23 cellular contexts compared by ENCODE assay signal in genomic region chr2:10556271-10557140, GRCh38.
"Had no signal": no experiment of that assay in that cellular context is flagged by ENCODE, and none has a peak within 500 bp of the region (broad histone marks: within the 10 kb centered on the region; RNA-seq: fewer than 3 reads in every experiment).

No MANE protein-coding gene starts in this region.

- ATAC-seq: activated CD8-positive, alpha-beta T cell treated with anti-CD3 and anti-CD28 coated beads for 36 hours; activated T-cell treated with anti-CD3 and anti-CD28 coated beads, Interleukin-2, amount 50 U/mL, for 4 hours; K562; Panc1; Right ventricle myocardium inferior had no signal

- FAIRE-seq: K562 had no signal

- H3K27ac Mint-ChIP-seq: activated CD8-positive, alpha-beta T cell treated with anti-CD3 and anti-CD28 coated beads for 36 hours; activated naive CD8-positive, alpha-beta T cell treated with anti-CD3 and anti-CD28 coated beads for 36 hours had no signal

- DNase-seq: activated CD4-positive, alpha-beta T cell treated with anti-CD3 and anti-CD28 coated beads for 4 hours; activated CD8-positive, alpha-beta memory T cell treated with anti-CD3 and anti-CD28 coated beads, Interleukin-2, amount 50 U/mL, for 48 hours; activated CD8-positive, alpha-beta T cell treated with anti-CD3 and anti-CD28 coated beads for 36 hours; activated naive CD8-positive, alpha-beta T cell treated with anti-CD3 and anti-CD28 coated beads for 36 hours; activated T-cell treated with anti-CD3 and anti-CD28 coated beads, Interleukin-2, amount 50 U/mL, for 4 hours; brain microvascular endothelial cell; cerebellar nuclear complex; Karpas-422; MM.1S; NCI-H1105; NCI-H1436; NCI-H1694 treated with DMSO at 0.1 percent for 48 hours; NCI-H2029 treated with DMSO at 0.1 percent for 48 hours; NCI-H345; NCI-H510A; NCI-H526 treated with DMSO at 0.1 percent for 48 hours; NCI-H82; OCI-M1; RPMI8226 had no signal

- H3K36me3 ChIP-seq: brain microvascular endothelial cell, cardiac muscle cell had no signal

- H3K4me3 Mint-ChIP-seq: activated CD8-positive, alpha-beta T cell treated with anti-CD3 and anti-CD28 coated beads for 36 hours; activated naive CD8-positive, alpha-beta T cell treated with anti-CD3 and anti-CD28 coated beads for 36 hours; activated T-cell treated with anti-CD3 and anti-CD28 coated beads, Interleukin-2, amount 50 U/mL, for 4 hours had no signal

- H3K27me3 ChIP-seq: brain microvascular endothelial cell, cardiac muscle cell had no signal

- H3K4me3 ChIP-seq: cardiac muscle cell, K562 had no signal

- H3K9me3 Mint-ChIP-seq: activated CD8-positive, alpha-beta T cell treated with anti-CD3 and anti-CD28 coated beads for 36 hours; activated naive CD8-positive, alpha-beta T cell treated with anti-CD3 and anti-CD28 coated beads for 36 hours; activated T-cell treated with anti-CD3 and anti-CD28 coated beads, Interleukin-2, amount 50 U/mL, for 4 hours had no signal

- H3K4me1 Mint-ChIP-seq: activated naive CD8-positive, alpha-beta T cell treated with anti-CD3 and anti-CD28 coated beads for 36 hours had no signal

- H3K36me3 Mint-ChIP-seq: activated naive CD8-positive, alpha-beta T cell treated with anti-CD3 and anti-CD28 coated beads for 36 hours had no signal

- H3K27me3 Mint-ChIP-seq: activated CD8-positive, alpha-beta T cell treated with anti-CD3 and anti-CD28 coated beads for 36 hours; activated naive CD8-positive, alpha-beta T cell treated with anti-CD3 and anti-CD28 coated beads for 36 hours had no signal

- H3K27ac ChIP-seq: brain microvascular endothelial cell, cardiac muscle cell had no signal
